ENCODE assay signal across 18 cellular contexts in genomic region chr5:55913396-55914140, GRCh38.
DNase-seq lines count a peak whose midpoint lies in the region; ATAC-seq and TF ChIP-seq lines count a peak whose summit lies in the region.
"Had no signal": no experiment of that assay in that cellular context is flagged by ENCODE, and none has a peak within 500 bp of the region (broad histone marks: within the 10 kb centered on the region; RNA-seq: fewer than 3 reads in every experiment).

No MANE protein-coding gene starts in this region.

- H3K4me1 Mint-ChIP-seq in activated T-helper 17 cell treated with anti-CD3 and anti-CD28 coated beads, Interleukin-2, amount 50 U/mL, for 72 hours, result no peaks in the 10 kb centered on the region

- H3K27me3 ChIP-seq in H7 (ENCODE audit: control insufficient read depth, insufficient read depth, low read length) (no peaks in the 10 kb centered on the region), lower lobe of right lung (ENCODE audit: low read depth) (no peaks in the 10 kb centered on the region)
- H3K27me3 ChIP-seq: SJCRH30 had no signal

- H3K4me3 ChIP-seq in H7 (ENCODE audit: insufficient read depth, low read depth, low read length) (no peak overlapping the region), lower lobe of right lung (no peak overlapping the region)
- H3K4me3 ChIP-seq: SJCRH30 had no signal

- H3K27ac ChIP-seq in lower lobe of right lung, result no peak overlapping the region
- H3K27ac ChIP-seq: C4-2B, SJCRH30, VCaP had no signal

- no peak for TF ChIP-seq CTCF in lower lobe of right lung (IDR thresholded peaks at IDR 0.05)

- H3K4me3 Mint-ChIP-seq in activated T-helper 17 cell treated with anti-CD3 and anti-CD28 coated beads, Interleukin-2, amount 50 U/mL, for 72 hours, result no peak overlapping the region
- H3K4me3 Mint-ChIP-seq: effector memory CD8-positive, alpha-beta T cell had no signal

- H3K9me3 ChIP-seq in lower lobe of right lung, result no peaks in the 10 kb centered on the region
- H3K9me3 ChIP-seq: SJCRH30 had no signal

- no peak for TF ChIP-seq POLR2A in erythroblast (IDR thresholded peaks at IDR 0.05; ENCODE audit: low read length)

- DNase-seq in left kidney (ENCODE audit: low read depth, low spot score) (peak; percentile 30), H7 (no peak), lower lobe of right lung (no peak), erythroblast (lab: John Stamatoyannopoulos, UW) (no peak)
- DNase-seq: aorta; effector memory CD8-positive, alpha-beta T cell; GF-D8; left colon; NCI-H1417; NCI-H524; SJCRH30; stimulated activated CD4-positive, alpha-beta T cell treated with anti-CD3 and anti-CD28 coated beads, Interleukin-12 subunit alpha, Interleukin-12 subunit beta, amount 100 ng/mL, for 4 hours had no signal

- no peaks in the 10 kb centered on the region for H3K4me1 ChIP-seq in lower lobe of right lung

- no peaks in the 10 kb centered on the region for H3K9me3 Mint-ChIP-seq in activated T-helper 17 cell treated with anti-CD3 and anti-CD28 coated beads, Interleukin-2, amount 50 U/mL, for 72 hours
- H3K9me3 Mint-ChIP-seq: effector memory CD8-positive, alpha-beta T cell had no signal

- no peaks in the 10 kb centered on the region for H3K27me3 Mint-ChIP-seq in activated T-helper 17 cell treated with anti-CD3 and anti-CD28 coated beads, Interleukin-2, amount 50 U/mL, for 72 hours

- no peak overlapping the region for H3K27ac Mint-ChIP-seq in activated T-helper 17 cell treated with anti-CD3 and anti-CD28 coated beads, Interleukin-2, amount 50 U/mL, for 72 hours
- H3K27ac Mint-ChIP-seq: effector memory CD8-positive, alpha-beta T cell had no signal

- intact Hi-C loops in lower lobe of right lung (cut with DNase I), result no loop called here

- no peaks in the 10 kb centered on the region for H3K36me3 Mint-ChIP-seq in activated T-helper 17 cell treated with anti-CD3 and anti-CD28 coated beads, Interleukin-2, amount 50 U/mL, for 72 hours (ENCODE audit: low read depth)

- no peaks in the 10 kb centered on the region for H3K36me3 ChIP-seq in H7 (replicated peaks; ENCODE audit: control insufficient read depth, insufficient read depth, low read length)
- H3K36me3 ChIP-seq in lower lobe of right lung, result no peaks in the 10 kb centered on the region
- H3K36me3 ChIP-seq: SJCRH30 had no signal

- peak; percentile 64 for ATAC-seq in GM18909 (IDR thresholded peaks at IDR 0.05; ENCODE audit: poor library complexity, unreplicated experiment)
- ATAC-seq in GM21786 (IDR thresholded peaks at IDR 0.05; ENCODE audit: unreplicated experiment), result peak; percentile 32
- peak; percentile 54 for ATAC-seq in HG03175 (IDR thresholded peaks at IDR 0.05; ENCODE audit: unreplicated experiment)
- no peak for ATAC-seq in lower lobe of right lung
- no peak for ATAC-seq in activated T-helper 17 cell treated with anti-CD3 and anti-CD28 coated beads, Interleukin-2, amount 50 U/mL, for 72 hours (replicated peaks)
- ATAC-seq: effector memory CD8-positive, alpha-beta T cell; left colon had no signal

Comparison
In these comparisons a context has a peak if more than half of its experiments do, and no peak if none do; other contexts are left out.
1. ATAC-seq: peak in GM18909 (single experiment), GM21786 (single experiment) and HG03175 (single experiment); none in lower lobe of right lung (0 of 2) and activated T-helper 17 cell treated with anti-CD3 and anti-CD28 coated beads, Interleukin-2, amount 50 U/mL, for 72 hours (single experiment).